Comparison of ENCODE assay signal across 26 cellular contexts in genomic region chr19:42247631-42248199, GRCh38. TPM values are rescaled to one million over a fixed set of nuclear protein-coding genes. Genes with fewer than 3 reads are reported as not detected.
DNase-seq lines count a peak whose midpoint lies in the region; ATAC-seq, FAIRE-seq and TF ChIP-seq lines count a peak whose summit lies in the region.
"Had no signal": no experiment of that assay in that cellular context is flagged by ENCODE, and none has a peak within 500 bp of the region (broad histone marks: within the 10 kb centered on the region; RNA-seq: fewer than 3 reads in every experiment).

No MANE protein-coding gene starts in this region.

- FAIRE-seq in astrocyte (lab: Jason Lieb, UNC) = no peak

- H3K27me3 Mint-ChIP-seq in astrocyte (ENCODE audit: low read depth, unreplicated experiment) = no peaks in the 10 kb centered on the region
- H3K27me3 Mint-ChIP-seq: activated CD4-positive, alpha-beta T cell treated with anti-CD3 and anti-CD28 coated beads, Interleukin-2, amount 10 ng/mL, durations not matched to agents 7 days and 5 days; central memory CD8-positive, alpha-beta T cell; naive B cell had no signal

- peaks cover 56% of the 10 kb centered on the region for H4K20me1 ChIP-seq in astrocyte (ENCODE audit: insufficient read depth, low read length)
- peaks cover 29% of the 10 kb centered on the region for H4K20me1 ChIP-seq in osteoblast (ENCODE audit: insufficient read depth, low read length)

- intact Hi-C loops in heart left ventricle (cut with DNase I) (loop anchor here in 7 of 10 donors (2.0 to 10.0 kb wide), 5 partner anchors 31 to 177 kb away; partner anchors contain the start of gene LIPE (in 2 of the 7)), left ventricle myocardium superior (cut with micrococcal nuclease) (loop anchor here (5.0 kb wide), 1 partner anchor 40 kb away; no protein-coding TSS in a partner anchor), uterus (cut with DNase I; ENCODE audit: low total_unique reads) (loop anchor here (5.0 kb wide), 1 partner anchor 45 kb away; no protein-coding TSS in a partner anchor)

- H3K27me3 ChIP-seq in heart left ventricle (no peaks in the 10 kb centered on the region), astrocyte (ENCODE audit: insufficient read depth, low read length) (no peaks in the 10 kb centered on the region), osteoblast (ENCODE audit: insufficient read depth, low read length) (no peaks in the 10 kb centered on the region), uterus (no peaks in the 10 kb centered on the region)
- H3K27me3 ChIP-seq: upper lobe of left lung had no signal

- no peak for ATAC-seq in heart left ventricle
- ATAC-seq in left ventricle myocardium superior = no peak
- ATAC-seq in HG03175 (IDR thresholded peaks at IDR 0.05; ENCODE audit: unreplicated experiment) = no peak
- ATAC-seq: activated T-cell treated with anti-CD3 and anti-CD28 coated beads, Interleukin-2, amount 50 U/mL, for 72 hours had no signal

- peak overlapping the region; percentile 89 for H3K27ac Mint-ChIP-seq in astrocyte (ENCODE audit: unreplicated experiment)
- H3K27ac Mint-ChIP-seq: activated T-cell treated with anti-CD3 and anti-CD28 coated beads, Interleukin-2, amount 50 U/mL, for 72 hours had no signal

- H3K4me1 ChIP-seq in heart left ventricle (peaks cover 18 to 89% (median 72%) of the 10 kb centered on the region in 12 donors), astrocyte (ENCODE audit: insufficient read depth, low read length) (peaks cover 39% of the 10 kb centered on the region), osteoblast (ENCODE audit: insufficient read depth, low read length) (peaks cover 57% of the 10 kb centered on the region), uterus (peaks cover 10 to 25% of the 10 kb centered on the region in 2 donors)

- peaks cover 38% of the 10 kb centered on the region for H3K4me1 Mint-ChIP-seq in astrocyte (ENCODE audit: low read depth, unreplicated experiment)

- H3K36me3 ChIP-seq in heart left ventricle = peaks cover 0 to 31% (median 19%) of the 10 kb centered on the region in 9 donors
- peaks cover 13% of the 10 kb centered on the region for H3K36me3 ChIP-seq in astrocyte (ENCODE audit: insufficient read depth, low read length)
- peaks cover 19% of the 10 kb centered on the region for H3K36me3 ChIP-seq in osteoblast (ENCODE audit: insufficient read depth, low read length)
- H3K36me3 ChIP-seq in uterus = no peaks in the 10 kb centered on the region

- H3K4me2 ChIP-seq in astrocyte (ENCODE audit: low read length) (no peak overlapping the region), osteoblast (ENCODE audit: insufficient read depth, low read length) (no peak overlapping the region)

- H3K27ac ChIP-seq in heart left ventricle (peak overlapping the region in 11 of 12 donors; percentile 24 to 100 (median 58)), astrocyte (ENCODE audit: low read depth, low read length) (peak overlapping the region; percentile 53), osteoblast (ENCODE audit: low read depth, low read length) (peak overlapping the region; percentile 81), uterus (peak overlapping the region; percentile 74 to 95)

- TF ChIP-seq POLR2A in heart left ventricle (IDR thresholded peaks at IDR 0.05) = no peak
- TF ChIP-seq POLR2A in uterus (IDR thresholded peaks at IDR 0.05) = no peak

- 81 to 89% (median 85%) methylated on average over 5 to 6 of the region's 6 CpGs for WGBS in heart left ventricle, 4 donors

- H2AFZ ChIP-seq in astrocyte (ENCODE audit: low read depth, low read length) (no peak overlapping the region), osteoblast (ENCODE audit: low read length) (no peak overlapping the region)

- H3K9me3 Mint-ChIP-seq in astrocyte (ENCODE audit: unreplicated experiment) = peaks cover 3% of the 10 kb centered on the region
- H3K9me3 Mint-ChIP-seq: activated CD4-positive, alpha-beta T cell treated with anti-CD3 and anti-CD28 coated beads, Interleukin-2, amount 10 ng/mL, durations not matched to agents 7 days and 5 days; activated T-cell treated with anti-CD3 and anti-CD28 coated beads, Interleukin-2, amount 50 U/mL, for 72 hours; central memory CD8-positive, alpha-beta T cell; naive B cell had no signal

- DNase-seq in heart left ventricle (no peak), left ventricle myocardium superior (no peak), astrocyte (ENCODE audit: low read depth) (no peak), osteoblast (ENCODE audit: insufficient read length, low spot score, missing footprints) (peak; percentile 66), uterus (peak in 1 of 2 donors; percentile 31), NCI-H1092 (lab: John Stamatoyannopoulos, UW) (no peak), NCI-H1436 treated with DMSO at 0.1 percent for 48 hours (lab: John Stamatoyannopoulos, UW) (no peak)
- DNase-seq: activated CD4-positive, alpha-beta T cell treated with anti-CD3 and anti-CD28 coated beads, Interleukin-2, amount 10 ng/mL, durations not matched to agents 7 days and 5 days; activated naive CD4-positive, alpha-beta T cell treated with anti-CD3 and anti-CD28 coated beads, Interleukin-2, amount 50 U/mL, for 16 hours; activated T-cell treated with anti-CD3 and anti-CD28 coated beads, Interleukin-2, amount 50 U/mL, for 72 hours; C1 segment of cervical spinal cord; Caco-2; DMS79; glutamatergic neuron; GOT3; mesendoderm; naive B cell; NCI-H2029; NCI-H345; NCI-H748 treated with DMSO at 0.1 percent for 48 hours; occipital lobe; stimulated activated naive CD4-positive, alpha-beta T cell treated with Interleukin-2 at 50 U/mL for 16 hours; T-helper 9 cell had no signal

- H3K36me3 Mint-ChIP-seq in astrocyte (ENCODE audit: low read depth, unreplicated experiment) = peaks cover 6% of the 10 kb centered on the region
- H3K36me3 Mint-ChIP-seq: naive B cell had no signal

- TF ChIP-seq CTCF in heart left ventricle (IDR thresholded peaks at IDR 0.05) (no peak), astrocyte (IDR thresholded peaks at IDR 0.05; ENCODE audit: insufficient read depth, low read depth, low read length) (no peak), osteoblast (IDR thresholded peaks at IDR 0.05; ENCODE audit: extremely low read depth, low read depth, low read length) (no peak), uterus (IDR thresholded peaks at IDR 0.05) (no peak)

- H3K79me2 ChIP-seq in astrocyte (ENCODE audit: insufficient read depth, low read length) (peaks cover 55% of the 10 kb centered on the region), osteoblast (ENCODE audit: insufficient read depth, low read length) (peaks cover 56% of the 10 kb centered on the region)

- no peaks in the 10 kb centered on the region for H3K9me3 ChIP-seq in heart left ventricle
- H3K9me3 ChIP-seq in astrocyte (ENCODE audit: insufficient read depth, low read depth, low read length) = no peaks in the 10 kb centered on the region
- H3K9me3 ChIP-seq in osteoblast (ENCODE audit: low read depth, low read length) = no peaks in the 10 kb centered on the region
- no peaks in the 10 kb centered on the region for H3K9me3 ChIP-seq in uterus
- H3K9me3 ChIP-seq: Caco-2, upper lobe of left lung had no signal

- H3K4me3 Mint-ChIP-seq in astrocyte (ENCODE audit: unreplicated experiment) = no peak overlapping the region
- H3K4me3 Mint-ChIP-seq: activated CD4-positive, alpha-beta T cell treated with anti-CD3 and anti-CD28 coated beads, Interleukin-2, amount 10 ng/mL, durations not matched to agents 7 days and 5 days; activated T-cell treated with anti-CD3 and anti-CD28 coated beads, Interleukin-2, amount 50 U/mL, for 72 hours; central memory CD8-positive, alpha-beta T cell; naive B cell had no signal

- peak overlapping the region; percentile 45 for H3K9ac ChIP-seq in astrocyte (ENCODE audit: low read length)

- H3K4me3 ChIP-seq in heart left ventricle (no peak overlapping the region), astrocyte (ENCODE audit: insufficient read depth, low read depth, low read length) (no peak overlapping the region), osteoblast (ENCODE audit: insufficient read depth, low read length) (no peak overlapping the region), uterus (no peak overlapping the region)
- H3K4me3 ChIP-seq: upper lobe of left lung had no signal

RNA-seq across cellular contexts. Expression of gene GSK3A, which starts 5.3 kb away (rescaled TPM):
- total RNA-seq in heart left ventricle = 10 to 100 TPM; 22.5 to 46.9 (median 36.8) TPM
- polyA plus RNA-seq in heart left ventricle = 10 to 100 TPM; 51.6 to 76.5 TPM
- total RNA-seq in left ventricle myocardium superior = 40.0 TPM
- total RNA-seq in astrocyte = 49.5 and 50.3 TPM in 2 replicates
- total RNA-seq in osteoblast = 16.2 and 18.1 TPM in 2 replicates
- 10 to 100 TPM in 3 of 4 donors, 1 to 10 TPM in 1; 3.5 to 44.3 (median 34.4) TPM for total RNA-seq in uterus

RNA-seq across cellular contexts. Expression of gene ERF, which starts 7.2 kb away (rescaled TPM):
- total RNA-seq in heart left ventricle (10 to 100 TPM; 26.1 to 49.7 (median 35.5) TPM), left ventricle myocardium superior (46.0 TPM), astrocyte (108 TPM in 2 replicates), osteoblast (31.8 and 44.8 TPM in 2 replicates), uterus (100 to 1,000 TPM in 1 of 4 donors, 10 to 100 TPM in 3; 14.1 to 141 (median 42.9) TPM)
- polyA plus RNA-seq in heart left ventricle = 10 to 100 TPM; 31.9 to 45.4 TPM

RNA-seq across cellular contexts. Expression of gene CIC, which starts 21.3 kb away (rescaled TPM):
- 10 to 100 TPM; 25.5 to 54.8 (median 35.8) TPM for total RNA-seq in heart left ventricle
- 10 to 100 TPM; 27.1 to 27.5 TPM for polyA plus RNA-seq in heart left ventricle
- total RNA-seq in left ventricle myocardium superior = 37.1 TPM
- total RNA-seq in astrocyte = 73.4 and 78.5 TPM in 2 replicates
- 33.6 and 39.1 TPM in 2 replicates for total RNA-seq in osteoblast
- 100 to 1,000 TPM in 1 of 4 donors, 10 to 100 TPM in 3; 28.7 to 155 (median 47.4) TPM for total RNA-seq in uterus

RNA-seq across cellular contexts. Expression of gene ZNF526, which starts 27.6 kb away (rescaled TPM):
- total RNA-seq in heart left ventricle = 1 to 10 TPM; 3.9 to 7.2 (median 5.8) TPM
- polyA plus RNA-seq in heart left ventricle = 1 to 10 TPM; 3.3 to 5.4 TPM
- total RNA-seq in left ventricle myocardium superior = 6.7 TPM
- total RNA-seq in astrocyte = 20.2 and 21.6 TPM in 2 replicates
- 11.5 and 11.9 TPM in 2 replicates for total RNA-seq in osteoblast
- total RNA-seq in uterus = 10 to 100 TPM in 2 of 4 donors, 1 to 10 TPM in 2; 1.0 to 20.6 (median 8.4) TPM

RNA-seq across cellular contexts. Expression of gene DEDD2, which starts 30.2 kb away (rescaled TPM):
- total RNA-seq in heart left ventricle (10 to 100 TPM; 11.1 to 24.1 (median 17.2) TPM), left ventricle myocardium superior (17.2 TPM), astrocyte (24.4 and 26.1 TPM in 2 replicates), osteoblast (19.9 and 26.2 TPM in 2 replicates), uterus (100 to 1,000 TPM in 1 of 4 donors, 10 to 100 TPM in 2, 1 to 10 TPM in 1; 8.2 to 127 (median 23.0) TPM)
- polyA plus RNA-seq in heart left ventricle = 10 to 100 TPM; 12.6 to 18.3 TPM
